21 cellular contexts compared by ENCODE assay signal in the genomic region with DNA sequence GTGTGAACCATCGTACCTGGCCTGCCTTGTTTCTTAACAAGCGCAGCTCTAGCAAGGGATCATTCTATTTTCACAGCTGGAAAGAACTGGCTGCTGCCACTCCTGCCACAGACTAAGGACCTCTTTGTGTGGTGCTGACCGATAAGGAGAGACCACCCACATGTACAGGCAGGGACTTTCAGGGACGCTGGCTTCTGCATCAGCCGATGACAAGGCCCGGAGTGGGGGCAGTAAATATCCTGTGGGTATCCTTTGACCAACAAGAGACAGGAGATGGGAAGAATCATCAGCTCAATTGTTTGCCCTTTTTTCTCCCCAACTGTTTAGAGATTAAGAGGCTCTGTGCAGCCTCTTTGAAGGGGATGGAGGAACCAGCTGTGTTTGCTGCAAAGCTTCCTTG.
"Had no signal": no experiment of that assay in that cellular context is flagged by ENCODE, and none has a peak within 500 bp of the region (broad histone marks: within the 10 kb centered on the region; RNA-seq: fewer than 3 reads in every experiment).

No MANE protein-coding gene starts in this region.

- H3K9me3 ChIP-seq: ovary, prostate gland had no signal

- H3K27ac ChIP-seq: ovary, prostate gland, tibial nerve had no signal

- H3K4me1 ChIP-seq: prostate gland, tibial nerve had no signal

- H3K4me3 ChIP-seq: ovary, prostate gland, tibial nerve had no signal

- DNase-seq: activated CD4-positive, alpha-beta T cell treated with anti-CD3 and anti-CD28 coated beads for 36 hours; activated CD4-positive, CD25-positive, alpha-beta regulatory T cell; activated CD8-positive, alpha-beta memory T cell treated with anti-CD3 and anti-CD28 coated beads, Interleukin-2, amount 10 ng/mL, durations not matched to agents 7 days and 5 days; activated CD8-positive, alpha-beta T cell treated with anti-CD3 and anti-CD28 coated beads, Interleukin-2, amount 10 ng/mL, durations not matched to agents 7 days and 5 days; activated T-cell treated with anti-CD3 and anti-CD28 coated beads, Interleukin-2, amount 50 U/mL, for 48 hours; anterior cingulate cortex; effector memory CD4-positive, alpha-beta T cell; erythroblast; head of caudate nucleus; hippocampal formation; left cardiac atrium; natural killer cell; ovary; retina; stimulated activated CD4-positive, alpha-beta T cell treated with anti-CD3 and anti-CD28 coated beads, Interleukin-15, amount 100 ng/mL, for 24 hours; stimulated activated CD4-positive, alpha-beta T cell treated with anti-CD3 and anti-CD28 coated beads, Interleukin-2, amount 100 ng/mL, for 24 hours; stimulated activated naive CD4-positive, alpha-beta T cell; T-helper 1 cell had no signal

- H3K36me3 ChIP-seq: ovary, prostate gland, tibial nerve had no signal

- H3K27me3 ChIP-seq: ovary, tibial nerve had no signal

- ATAC-seq: activated CD4-positive, alpha-beta T cell treated with anti-CD3 and anti-CD28 coated beads for 36 hours; activated CD8-positive, alpha-beta memory T cell treated with anti-CD3 and anti-CD28 coated beads, Interleukin-2, amount 10 ng/mL, durations not matched to agents 7 days and 5 days; activated CD8-positive, alpha-beta T cell treated with anti-CD3 and anti-CD28 coated beads, Interleukin-2, amount 10 ng/mL, durations not matched to agents 7 days and 5 days; activated naive CD4-positive, alpha-beta T cell treated with anti-CD3 and anti-CD28 coated beads, Interleukin-2, amount 50 U/mL, for 72 hours; left cardiac atrium; natural killer cell had no signal
